8 cellular contexts compared by ENCODE assay signal in the genomic region with DNA sequence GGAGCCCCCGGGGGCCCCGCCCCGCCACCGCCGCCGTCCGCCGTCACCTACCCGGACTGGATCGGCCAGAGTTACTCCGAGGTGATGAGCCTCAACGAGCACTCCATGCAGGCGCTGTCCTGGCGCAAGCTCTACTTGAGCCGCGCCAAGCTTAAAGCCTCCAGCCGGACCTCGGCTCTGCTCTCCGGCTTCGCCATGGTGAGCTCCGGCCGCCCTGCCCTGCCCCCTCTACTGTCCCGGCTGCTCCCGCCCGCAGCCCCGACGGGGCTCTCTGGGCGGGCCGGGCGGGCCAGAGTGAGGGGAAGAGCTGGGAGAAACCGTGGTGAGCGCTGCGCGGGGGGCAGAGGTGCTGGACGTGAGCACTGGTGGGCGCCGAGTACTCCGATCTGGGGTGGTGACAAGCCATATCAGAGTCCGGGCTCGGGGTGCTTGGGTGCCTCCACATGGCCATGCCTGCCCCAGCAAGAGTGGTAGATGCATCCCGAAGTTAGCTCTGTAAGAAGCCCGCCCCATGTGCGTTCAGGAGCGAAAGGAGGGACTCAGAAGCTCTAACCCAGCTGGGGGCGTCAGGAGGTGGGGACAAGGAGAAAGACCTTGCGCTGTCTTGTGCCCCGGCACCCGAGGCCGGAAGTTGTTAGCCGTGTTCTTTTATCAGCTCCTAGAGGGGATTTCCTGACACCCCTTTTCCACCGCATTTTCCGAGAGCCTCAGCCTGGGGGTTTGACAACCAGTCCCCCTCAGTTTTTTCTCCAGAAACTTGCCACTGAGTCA. TPM values are rescaled to one million over a fixed set of nuclear protein-coding genes. Genes with fewer than 3 reads are reported as not detected.
DNase-seq lines count a peak whose midpoint lies in the region; TF ChIP-seq lines count a peak whose summit lies in the region.

No MANE protein-coding gene starts in this region.

- H3K36me3 ChIP-seq in H7 (replicated peaks; ENCODE audit: control insufficient read depth, insufficient read depth, low read length) (no peaks in the 10 kb centered on the region; the same call in none of the 2 replicates), WERI-Rb-1 (peaks cover 8% of the 10 kb centered on the region), breast epithelium (no peaks in the 10 kb centered on the region)

- peak overlapping the region; percentile 69 for H3K4me3 ChIP-seq in GM12865 (ENCODE audit: low read depth, low read length)
- H3K4me3 ChIP-seq in H7 (ENCODE audit: insufficient read depth, low read depth, low read length): peak overlapping the region; percentile 88
- H3K4me3 ChIP-seq in WERI-Rb-1 (ENCODE audit: low read depth, low read length): peak overlapping the region; percentile 59
- H3K4me3 ChIP-seq in breast epithelium: peak overlapping the region; percentile 62 to 73 (median 67)

- peaks cover 3% of the 10 kb centered on the region in 2 donors for H3K4me1 ChIP-seq in breast epithelium

- no peak for TF ChIP-seq POLR2A in breast epithelium (IDR thresholded peaks at IDR 0.05)

- H3K27ac ChIP-seq in WERI-Rb-1 (peak overlapping the region; percentile 80), breast epithelium (peak overlapping the region; percentile 79 to 96)

- intact Hi-C loops in breast epithelium (cut with DNase I; ENCODE audit: low total_unique reads): no loop called here

- peak; percentile 85 for DNase-seq in GM12865 (ENCODE audit: low read depth)
- peak; percentile 85 for DNase-seq in H7
- peak; percentile 70 for DNase-seq in M059J (ENCODE audit: low read depth)
- DNase-seq in WERI-Rb-1: peak; percentile 69
- DNase-seq in breast epithelium (ENCODE audit: low spot score in 2 of 2): peak; percentile 44 to 62
- DNase-seq in islet precursor cell: peak; percentile 88
- peak; percentile 94 for DNase-seq in stimulated activated CD4-positive, alpha-beta T cell treated with anti-CD3 and anti-CD28 coated beads, Interleukin-15, amount 100 ng/mL, for 24 hours
- DNase-seq in NCI-H2029 (lab: John Stamatoyannopoulos, UW): no peak

- TF ChIP-seq CTCF in GM12865 (IDR thresholded peaks at IDR 0.05; ENCODE audit: insufficient read depth, low read depth, low read length, missing control alignments) (no peak), WERI-Rb-1 (IDR thresholded peaks at IDR 0.05; ENCODE audit: low read depth, low read length) (0 out of 2 replicates have a peak, but pooled peaks have one; percentile 4), breast epithelium (IDR thresholded peaks at IDR 0.05) (no peak)

- H3K9me3 ChIP-seq in WERI-Rb-1 (ENCODE audit: severe bottlenecking) (no peaks in the 10 kb centered on the region), breast epithelium (no peaks in the 10 kb centered on the region)

- H3K27me3 ChIP-seq in H7 (ENCODE audit: control insufficient read depth, insufficient read depth, low read length) (no peaks in the 10 kb centered on the region), WERI-Rb-1 (ENCODE audit: insufficient read depth, low read depth, severe bottlenecking) (no peaks in the 10 kb centered on the region), breast epithelium (no peaks in the 10 kb centered on the region)

RNA-seq across cellular contexts. Expression of a gene that starts 0.7 kb away (rescaled TPM):
- 24.7 and 29.1 TPM in 2 replicates for total RNA-seq in H7 (2014; rRNA removed; shearing (Covaris generic))
- total RNA-seq in M059J (2014; rRNA removed; shearing (Covaris generic)): 18.1 and 20.6 TPM in 2 replicates
- total RNA-seq in breast epithelium: 10 to 100 TPM in 1 of 3 donors, 1 to 10 TPM in 2; 6.0 to 12.5 (median 6.7) TPM

RNA-seq across cellular contexts. Expression of a gene that starts 42.4 kb away (rescaled TPM):
- 0.31 and 1.5 TPM in 2 replicates for total RNA-seq in H7 (2014; rRNA removed; shearing (Covaris generic))
- 0.25 TPM in 1 of 2 replicates, not detected in the other for total RNA-seq in M059J (2014; rRNA removed; shearing (Covaris generic))
- 1 to 10 TPM in 1 of 3 donors, under 1 TPM in 1, not detected in 1; 0.29 to 2.0 TPM for total RNA-seq in breast epithelium

RNA-seq across cellular contexts. Expression of a gene that starts 46.2 kb away (rescaled TPM):
- total RNA-seq in H7 (2014; rRNA removed; shearing (Covaris generic)): 94.3 and 109 TPM in 2 replicates
- total RNA-seq in M059J (2014; rRNA removed; shearing (Covaris generic)): 17.0 and 30.1 TPM in 2 replicates
- total RNA-seq in breast epithelium: 10 to 100 TPM; 12.3 to 26.8 (median 16.7) TPM
